In the genomic region with DNA sequence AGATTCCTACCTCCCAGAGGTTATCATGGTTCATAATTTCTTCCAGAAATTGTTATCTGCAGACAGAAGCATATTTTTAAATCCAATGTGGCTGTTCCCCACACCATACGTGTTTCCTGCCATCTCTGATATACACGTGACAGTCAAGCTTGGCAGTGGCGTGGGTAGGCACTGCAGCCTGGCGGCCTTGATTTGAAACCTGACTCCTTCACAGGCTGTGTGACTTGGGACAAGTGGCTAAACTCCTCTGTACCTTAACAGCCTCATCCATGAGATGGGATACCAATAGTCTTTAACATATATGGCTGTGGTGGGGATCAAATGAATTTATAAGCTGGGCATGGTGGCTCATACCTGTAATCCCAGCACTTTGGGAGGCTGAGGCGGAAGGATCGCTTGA, we compare ENCODE assay signal across 17 cellular contexts. TPM values are rescaled to one million over a fixed set of nuclear protein-coding genes. Genes with fewer than 3 reads are reported as not detected.
"Had no signal": no experiment of that assay in that cellular context is flagged by ENCODE, and none has a peak within 500 bp of the region (broad histone marks: within the 10 kb centered on the region; RNA-seq: fewer than 3 reads in every experiment).

No MANE protein-coding gene starts in this region.

- DNase-seq: cortex of kidney; dorsolateral prefrontal cortex; effector CD8-positive, alpha-beta T cell; heart left ventricle; hippocampal formation; kidney glomerular epithelial cell; natural killer cell; ovary; sigmoid colon; stimulated activated CD4-positive, alpha-beta T cell treated with anti-CD3 and anti-CD28 coated beads, Interleukin-12 subunit alpha, Interleukin-12 subunit beta, amount 100 ng/mL, for 4 hours; stimulated activated naive CD4-positive, alpha-beta T cell treated with Interleukin-2 at 50 U/mL for 16 hours; trophoblast cell had no signal

- H3K4me3 ChIP-seq: dorsolateral prefrontal cortex, heart left ventricle, ovary, right atrium auricular region, sigmoid colon, skin epidermis had no signal

- H3K9me3 Mint-ChIP-seq: mesothelial cell of epicardium, natural killer cell, neural crest cell had no signal

- ATAC-seq: heart left ventricle, natural killer cell had no signal

- H3K4me3 Mint-ChIP-seq: mesothelial cell of epicardium, natural killer cell, neural crest cell had no signal

- H3K27me3 ChIP-seq: dorsolateral prefrontal cortex, heart left ventricle, ovary, right atrium auricular region, sigmoid colon had no signal

- H3K36me3 Mint-ChIP-seq: natural killer cell had no signal

- H3K27ac Mint-ChIP-seq: natural killer cell had no signal

- H3K36me3 ChIP-seq: ovary, right atrium auricular region had no signal

- H3K27ac ChIP-seq: dorsolateral prefrontal cortex, heart left ventricle, ovary, right atrium auricular region, sigmoid colon, skin epidermis had no signal

- H3K4me1 Mint-ChIP-seq: mesothelial cell of epicardium had no signal

- H3K9me3 ChIP-seq: heart left ventricle, ovary, right atrium auricular region, sigmoid colon had no signal

- H3K4me1 ChIP-seq: heart left ventricle, right atrium auricular region, sigmoid colon had no signal

RNA-seq across cellular contexts. Expression of a gene that starts 33.2 kb away (rescaled TPM):
- total RNA-seq: lower leg skin, natural killer cell, right atrium auricular region, sigmoid colon had no signal
